8 cellular contexts compared by ENCODE assay signal in the genomic region with DNA sequence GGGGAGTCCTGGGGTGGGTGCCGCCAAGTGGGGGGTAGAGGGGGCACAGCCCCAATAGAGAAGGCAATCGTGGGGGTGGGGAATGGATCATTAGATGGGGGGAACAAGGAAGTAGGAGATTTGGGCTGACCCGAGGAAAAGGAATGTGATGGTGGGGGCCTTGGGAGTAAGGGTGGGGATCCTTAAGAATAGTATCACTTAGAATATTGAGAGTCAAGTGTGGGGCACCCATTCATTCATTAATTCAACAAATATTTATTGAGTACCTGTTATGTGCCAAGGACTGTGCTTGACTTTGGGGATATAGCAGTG. TPM values are rescaled to one million over a fixed set of nuclear protein-coding genes. Genes with fewer than 3 reads are reported as not detected.
DNase-seq lines count a peak whose midpoint lies in the region; ATAC-seq and TF ChIP-seq lines count a peak whose summit lies in the region.

No MANE protein-coding gene starts in this region.

- peaks cover 56% of the 10 kb centered on the region for H3K79me2 ChIP-seq in OCI-LY3 (ENCODE audit: low read length)

- H3K36me3 Mint-ChIP-seq in CD4-positive, alpha-beta T cell (ENCODE audit: low read depth): peaks cover 13% of the 10 kb centered on the region
- peaks cover 18% of the 10 kb centered on the region for H3K36me3 Mint-ChIP-seq in endodermal cell (ENCODE audit: low read depth)

- no peak overlapping the region for H2AFZ ChIP-seq in OCI-LY3 (ENCODE audit: low read depth, low read length)

- H3K27ac Mint-ChIP-seq in CD4-positive, alpha-beta T cell: peak overlapping the region; percentile 91
- H3K27ac Mint-ChIP-seq in endodermal cell: peak overlapping the region; percentile 95

- peak overlapping the region; percentile 80 for H3K27ac ChIP-seq in CD4-positive, alpha-beta T cell (ENCODE audit: low read depth, low read length)
- H3K27ac ChIP-seq in OCI-LY3 (ENCODE audit: low read length): peak overlapping the region; percentile 77
- no peak overlapping the region for H3K27ac ChIP-seq in endodermal cell (ENCODE audit: low read depth, low read length)
- no peak overlapping the region for H3K27ac ChIP-seq in neutrophil

- 0 to 10% methylated on average over 2 to 3 of the region's 3 CpGs for WGBS in endodermal cell (ENCODE audit: insufficient coverage in 1 of 2, insufficient read length in 1 of 2), 2 experiments

- peaks cover 22% of the 10 kb centered on the region for H3K36me3 ChIP-seq in OCI-LY3 (replicated peaks; ENCODE audit: low read depth, low read length)
- H3K36me3 ChIP-seq in endodermal cell (ENCODE audit: control insufficient read depth, insufficient read depth, low read length): peaks cover 16% of the 10 kb centered on the region
- H3K36me3 ChIP-seq in neutrophil: no peaks in the 10 kb centered on the region

- no peaks in the 10 kb centered on the region for H3K9me3 ChIP-seq in CD4-positive, alpha-beta T cell (ENCODE audit: control insufficient read depth, low read length)
- H3K9me3 ChIP-seq in OCI-LY3 (ENCODE audit: insufficient read depth, low read length) (no peaks in the 10 kb centered on the region), endodermal cell (ENCODE audit: control insufficient read depth, low read length) (no peaks in the 10 kb centered on the region), neutrophil (no peaks in the 10 kb centered on the region)

- no peak for ATAC-seq in CD4-positive, alpha-beta T cell (ENCODE audit: poor library complexity)
- ATAC-seq in GM21529 (IDR thresholded peaks at IDR 0.05; ENCODE audit: unreplicated experiment): no peak
- ATAC-seq in GM21717 (IDR thresholded peaks at IDR 0.05; ENCODE audit: unreplicated experiment): no peak
- ATAC-seq in sciatic nerve: no peak

- peak overlapping the region; percentile 90 for H3K4me3 ChIP-seq in OCI-LY3 (ENCODE audit: low read length)
- peak overlapping the region; percentile 84 for H3K4me3 ChIP-seq in endodermal cell (ENCODE audit: low read length)
- peak overlapping the region; percentile 61 to 65 for H3K4me3 ChIP-seq in neutrophil (ENCODE audit: low read depth in 1 of 2, low read length in 1 of 2)

- TF ChIP-seq CTCF in CD4-positive, alpha-beta T cell (IDR thresholded peaks at IDR 0.05): no peak
- TF ChIP-seq CTCF in OCI-LY3 (IDR thresholded peaks at IDR 0.05; ENCODE audit: low read depth, low read length) (no peak), endodermal cell (conservative IDR thresholded peaks at IDR 0.05) (peak; percentile 36), neutrophil (IDR thresholded peaks at IDR 0.05) (no peak)

- peaks cover 61% of the 10 kb centered on the region for H3K4me1 Mint-ChIP-seq in CD4-positive, alpha-beta T cell (ENCODE audit: low read depth)
- peaks cover 23% of the 10 kb centered on the region for H3K4me1 Mint-ChIP-seq in endodermal cell

- no peaks in the 10 kb centered on the region for H3K27me3 ChIP-seq in CD4-positive, alpha-beta T cell (ENCODE audit: control insufficient read depth, insufficient read depth, low read length)
- H3K27me3 ChIP-seq in OCI-LY3 (ENCODE audit: low read depth, low read length) (peaks cover 6% of the 10 kb centered on the region; the same call in 1 of the 2 replicates), endodermal cell (ENCODE audit: control insufficient read depth, insufficient read depth, low read length, poor library complexity, severe bottlenecking) (no peaks in the 10 kb centered on the region), neutrophil (peaks cover 11% of the 10 kb centered on the region)

- CTCF ChIA-PET in CD4-positive, alpha-beta T cell (lab: Charles Lee): interaction anchor here (1.0 to 1.2 kb wide), 2 partner anchors 17 to 67 kb away, joined by 4 to 5 read pairs; no protein-coding TSS in a partner anchor

- DNase-seq in CD4-positive, alpha-beta T cell: no peak
- DNase-seq in endodermal cell (no peak), COLO829 (ENCODE audit: low spot score) (no peak), sciatic nerve (ENCODE audit: low spot score) (no peak)

- no peaks in the 10 kb centered on the region for H3K9me3 Mint-ChIP-seq in CD4-positive, alpha-beta T cell
- no peaks in the 10 kb centered on the region for H3K9me3 Mint-ChIP-seq in endodermal cell

- H3K4me1 ChIP-seq in OCI-LY3 (ENCODE audit: low read length) (peaks cover 43% of the 10 kb centered on the region), endodermal cell (ENCODE audit: control insufficient read depth, insufficient read depth, low read length) (no peaks in the 10 kb centered on the region), neutrophil (ENCODE audit: control insufficient read depth in 1 of 2, insufficient read depth in 1 of 2, low read depth in 1 of 2, low read length in 1 of 2) (peaks cover 32 to 36% of the 10 kb centered on the region in 2 experiments)

- H3K4me2 ChIP-seq in OCI-LY3 (ENCODE audit: low read length): peak overlapping the region; percentile 66

- H4K20me1 ChIP-seq in OCI-LY3 (ENCODE audit: insufficient read depth, low read length): no peaks in the 10 kb centered on the region; the same call in 1 of the 2 replicates

- peak overlapping the region; percentile 97 for H3K9ac ChIP-seq in OCI-LY3 (ENCODE audit: low read length)
- peak overlapping the region; percentile 81 for H3K9ac ChIP-seq in endodermal cell (ENCODE audit: extremely low read depth, low read length, poor library complexity, severe bottlenecking)

- H3K27me3 Mint-ChIP-seq in CD4-positive, alpha-beta T cell: no peaks in the 10 kb centered on the region
- no peaks in the 10 kb centered on the region for H3K27me3 Mint-ChIP-seq in endodermal cell (ENCODE audit: insufficient read depth)

- POLR2A ChIA-PET in CD4-positive, alpha-beta T cell (lab: Charles Lee): interaction anchor here (1.1 kb wide), 2 partner anchors 14 to 175 kb away, joined by 3 read pairs; no protein-coding TSS in a partner anchor

- peak overlapping the region; percentile 98 for H3K4me3 Mint-ChIP-seq in CD4-positive, alpha-beta T cell
- peak overlapping the region; percentile 98 for H3K4me3 Mint-ChIP-seq in endodermal cell

- intact Hi-C loops in CD4-positive, alpha-beta T cell (cut with DNase I, micrococcal nuclease): loop anchor here (5.0 to 10.0 kb wide), 2 partner anchors 423 to 630 kb away; no protein-coding TSS in a partner anchor
- intact Hi-C loops in sciatic nerve (cut with DNase I): loop anchor here (10.0 kb wide), 1 partner anchor 63 kb away; no protein-coding TSS in a partner anchor

RNA-seq across cellular contexts. Expression of gene PPP5C, which starts 0.6 kb away (rescaled TPM):
- total RNA-seq in CD4-positive, alpha-beta T cell: 10 to 100 TPM; 18.9 to 20.2 TPM
- total RNA-seq in endodermal cell: 100 to 1,000 TPM; 101 to 112 TPM
- 81.4 TPM for polyA plus RNA-seq in endodermal cell (2013, experiment 1 of 2)
- polyA plus RNA-seq in endodermal cell (2013, experiment 2 of 2): 84.3 TPM
- total RNA-seq in sciatic nerve: 46.9 TPM

RNA-seq across cellular contexts. Expression of gene HIF3A, which starts 50.7 kb away (rescaled TPM):
- total RNA-seq in CD4-positive, alpha-beta T cell: not detected
- total RNA-seq in endodermal cell (10 to 100 TPM; 41.6 to 71.9 TPM), sciatic nerve (55.0 TPM)
- 19.4 TPM for polyA plus RNA-seq in endodermal cell (2013, experiment 1 of 2)
- 18.3 TPM for polyA plus RNA-seq in endodermal cell (2013, experiment 2 of 2)

Comparison
In these comparisons a context has a peak if more than half of its experiments do, and no peak if none do; other contexts are left out.
1. H3K27ac ChIP-seq: peak in CD4-positive, alpha-beta T cell (single experiment) and OCI-LY3 (single experiment); none in endodermal cell (single experiment) and neutrophil (single experiment).
2. RNA of gene HIF3A, which starts 50.7 kb away (total RNA-seq): 41.6 to 71.9 TPM in endodermal cell and 55.0 TPM in sciatic nerve (single experiment); not detected in CD4-positive, alpha-beta T cell; every median in the first group is over 10 times any median in the second.
3. Peak in every context shown above with its lines, with median percentiles within 50 percentile points of each other: H3K4me3 ChIP-seq.